In the genomic region with DNA sequence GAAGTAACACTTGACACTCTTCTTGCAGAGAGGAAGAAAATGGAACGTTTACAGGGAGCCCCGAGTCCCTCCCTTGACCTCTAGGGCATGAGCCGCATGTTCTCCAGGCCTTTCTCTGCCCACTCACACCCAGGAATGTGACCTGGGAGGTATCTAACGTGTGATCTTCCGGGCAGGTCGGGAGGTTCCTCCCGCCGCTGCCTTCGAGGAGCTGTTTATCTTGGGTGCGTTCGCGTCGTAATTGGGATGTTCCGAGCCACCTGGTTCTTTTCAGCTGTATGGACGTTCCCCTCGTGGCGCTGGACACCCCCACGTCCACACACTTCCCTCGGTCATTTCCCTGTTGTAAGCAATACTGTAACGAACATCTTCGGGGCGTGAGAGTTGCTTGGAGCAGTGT, we compare ENCODE assay signal across 31 cellular contexts. TPM values are rescaled to one million over a fixed set of nuclear protein-coding genes. Genes with fewer than 3 reads are reported as not detected.
DNase-seq lines count a peak whose midpoint lies in the region; ATAC-seq and TF ChIP-seq lines count a peak whose summit lies in the region.
"Had no signal": no experiment of that assay in that cellular context is flagged by ENCODE, and none has a peak within 500 bp of the region (broad histone marks: within the 10 kb centered on the region; RNA-seq: fewer than 3 reads in every experiment).

No MANE protein-coding gene starts in this region.

- H3K27ac ChIP-seq in hepatocyte = peak overlapping the region; percentile 57
- H3K27ac ChIP-seq: HL-60 had no signal

- H3K36me3 ChIP-seq in hepatocyte (replicated peaks; ENCODE audit: insufficient read depth, low read depth) = no peaks in the 10 kb centered on the region

- ATAC-seq in activated B cell treated with CpG ODN at 0.5 μM for 24 hours (ENCODE audit: low read depth) = no peak
- ATAC-seq in stimulated activated effector memory CD8-positive, alpha-beta T cell treated with anti-CD3 and anti-CD28 coated beads, Interleukin-12 subunit alpha, Interleukin-12 subunit beta, amount 100 ng/mL, for 72 hours = no peak
- no peak for ATAC-seq in GM21515 (IDR thresholded peaks at IDR 0.05; ENCODE audit: unreplicated experiment)
- ATAC-seq: activated naive CD4-positive, alpha-beta T cell treated with anti-CD3 and anti-CD28 coated beads, Interleukin-2, amount 50 U/mL, for 72 hours had no signal

- WGBS in hepatocyte (ENCODE audit: low lambda C conversion rate, missing lambda C conversion rate) = 73% methylated on average over 21 of the region's 22 CpGs

- peaks cover 31% of the 10 kb centered on the region for H3K4me1 Mint-ChIP-seq in activated naive CD4-positive, alpha-beta T cell treated with anti-CD3 and anti-CD28 coated beads, Interleukin-2, amount 50 U/mL, for 24 hours
- peaks cover 29% of the 10 kb centered on the region for H3K4me1 Mint-ChIP-seq in activated naive CD4-positive, alpha-beta T cell treated with anti-CD3 and anti-CD28 coated beads, Interleukin-2, amount 10 ng/mL, durations not matched to agents 7 days and 5 days
- H3K4me1 Mint-ChIP-seq in activated B cell treated with CpG ODN at 0.5 μM for 24 hours = peaks cover 47% of the 10 kb centered on the region
- H3K4me1 Mint-ChIP-seq in stimulated activated effector memory CD8-positive, alpha-beta T cell treated with anti-CD3 and anti-CD28 coated beads, Interleukin-12 subunit alpha, Interleukin-12 subunit beta, amount 100 ng/mL, for 72 hours = peaks cover 35% of the 10 kb centered on the region

- CTCF ChIA-PET in activated naive CD4-positive, alpha-beta T cell treated with anti-CD3 and anti-CD28 coated beads, Interleukin-2, amount 10 ng/mL, durations not matched to agents 7 days and 5 days (lab: Charles Lee) = no interaction called here
- CTCF ChIA-PET in activated B cell treated with CpG ODN at 0.5 μM for 24 hours (lab: Charles Lee) = no interaction called here

- H3K79me2 ChIP-seq in hepatocyte = peaks cover 99% of the 10 kb centered on the region

- no peak overlapping the region for H3K4me2 ChIP-seq in hepatocyte

- no peaks in the 10 kb centered on the region for H3K27me3 Mint-ChIP-seq in activated naive CD4-positive, alpha-beta T cell treated with anti-CD3 and anti-CD28 coated beads, Interleukin-2, amount 50 U/mL, for 24 hours
- peaks cover 11% of the 10 kb centered on the region for H3K27me3 Mint-ChIP-seq in activated naive CD4-positive, alpha-beta T cell treated with anti-CD3 and anti-CD28 coated beads, Interleukin-2, amount 10 ng/mL, durations not matched to agents 7 days and 5 days
- H3K27me3 Mint-ChIP-seq in activated B cell treated with CpG ODN at 0.5 μM for 24 hours = no peaks in the 10 kb centered on the region

- no peaks in the 10 kb centered on the region for H3K9me2 ChIP-seq in hepatocyte (replicated peaks; ENCODE audit: insufficient read depth)

- TF ChIP-seq CTCF in activated B cell treated with CpG ODN at 0.5 μM for 24 hours (IDR thresholded peaks at IDR 0.05) (no peak), hepatocyte (IDR thresholded peaks at IDR 0.05; ENCODE audit: poor library complexity) (no peak)

- no peak for DNase-seq in activated naive CD4-positive, alpha-beta T cell treated with anti-CD3 and anti-CD28 coated beads, Interleukin-2, amount 10 ng/mL, durations not matched to agents 7 days and 5 days
- DNase-seq in activated B cell treated with CpG ODN at 0.5 μM for 24 hours = no peak
- no peak for DNase-seq in hepatocyte (ENCODE audit: low spot score)
- no peak for DNase-seq in stimulated activated effector memory CD8-positive, alpha-beta T cell treated with anti-CD3 and anti-CD28 coated beads, Interleukin-12 subunit alpha, Interleukin-12 subunit beta, amount 100 ng/mL, for 72 hours (ENCODE audit: low spot score in 2 of 2)
- DNase-seq in OCI-M2 (lab: John Stamatoyannopoulos, UW; ENCODE audit: unreplicated experiment) = no peak
- no peak for DNase-seq in activated CD4-positive, alpha-beta T cell treated with anti-CD3 and anti-CD28 coated beads, Interleukin-2, amount 50 U/mL, for 4 hours
- DNase-seq: effector CD4-positive, alpha-beta T cell; foreskin melanocyte; hippocampal formation; islet precursor cell; MM.1S; NCI-H1694 treated with DMSO at 0.1 percent for 48 hours; NCI-H69; retina; stimulated activated CD4-positive, alpha-beta T cell treated with anti-CD3 and anti-CD28 coated beads, Interleukin-12 subunit alpha, Interleukin-12 subunit beta, amount 100 ng/mL, for 4 hours; stimulated activated CD4-positive, alpha-beta T cell treated with anti-CD3 and anti-CD28 coated beads, Interleukin-4, amount 100 ng/mL, for 4 hours; stomach; upper lobe of left lung had no signal

- H3K4me1 ChIP-seq in hepatocyte (ENCODE audit: insufficient read depth) = peaks cover 39% of the 10 kb centered on the region
- H3K4me1 ChIP-seq: HAP-1 had no signal

- no peak overlapping the region for H3K27ac Mint-ChIP-seq in activated naive CD4-positive, alpha-beta T cell treated with anti-CD3 and anti-CD28 coated beads, Interleukin-2, amount 50 U/mL, for 24 hours
- no peak overlapping the region for H3K27ac Mint-ChIP-seq in activated naive CD4-positive, alpha-beta T cell treated with anti-CD3 and anti-CD28 coated beads, Interleukin-2, amount 10 ng/mL, durations not matched to agents 7 days and 5 days
- H3K27ac Mint-ChIP-seq in activated B cell treated with CpG ODN at 0.5 μM for 24 hours = peak overlapping the region; percentile 30
- H3K27ac Mint-ChIP-seq in stimulated activated effector memory CD8-positive, alpha-beta T cell treated with anti-CD3 and anti-CD28 coated beads, Interleukin-12 subunit alpha, Interleukin-12 subunit beta, amount 100 ng/mL, for 72 hours = peak overlapping the region; percentile 63

- H3K9me3 ChIP-seq in hepatocyte (ENCODE audit: low read depth) = no peaks in the 10 kb centered on the region
- H3K9me3 ChIP-seq: HAP-1, stomach, upper lobe of left lung had no signal

- H3K4me3 ChIP-seq in hepatocyte = no peak overlapping the region
- H3K4me3 ChIP-seq: HAP-1, stomach had no signal

- H4K20me1 ChIP-seq in hepatocyte (ENCODE audit: insufficient read depth, poor library complexity, severe bottlenecking) = peaks cover 92% of the 10 kb centered on the region

- H3K27me3 ChIP-seq in hepatocyte = no peaks in the 10 kb centered on the region
- H3K27me3 ChIP-seq: upper lobe of left lung had no signal

- POLR2A ChIA-PET in activated B cell treated with CpG ODN at 0.5 μM for 24 hours (lab: Charles Lee) = interaction anchor here (0.9 to 4.4 kb wide), 6 partner anchors 8 to 330 kb away, joined by 3 to 45 read pairs (median 8); a partner anchor contains a TSS

- no peaks in the 10 kb centered on the region for H3K9me3 Mint-ChIP-seq in activated naive CD4-positive, alpha-beta T cell treated with anti-CD3 and anti-CD28 coated beads, Interleukin-2, amount 50 U/mL, for 24 hours
- peaks cover 3% of the 10 kb centered on the region for H3K9me3 Mint-ChIP-seq in activated naive CD4-positive, alpha-beta T cell treated with anti-CD3 and anti-CD28 coated beads, Interleukin-2, amount 10 ng/mL, durations not matched to agents 7 days and 5 days
- no peaks in the 10 kb centered on the region for H3K9me3 Mint-ChIP-seq in activated B cell treated with CpG ODN at 0.5 μM for 24 hours
- no peaks in the 10 kb centered on the region for H3K9me3 Mint-ChIP-seq in stimulated activated effector memory CD8-positive, alpha-beta T cell treated with anti-CD3 and anti-CD28 coated beads, Interleukin-12 subunit alpha, Interleukin-12 subunit beta, amount 100 ng/mL, for 72 hours
- H3K9me3 Mint-ChIP-seq: activated naive CD4-positive, alpha-beta T cell treated with anti-CD3 and anti-CD28 coated beads, Interleukin-2, amount 50 U/mL, for 72 hours had no signal

- H3K4me3 Mint-ChIP-seq in activated naive CD4-positive, alpha-beta T cell treated with anti-CD3 and anti-CD28 coated beads, Interleukin-2, amount 50 U/mL, for 24 hours = peak overlapping the region; percentile 26
- no peak overlapping the region for H3K4me3 Mint-ChIP-seq in activated naive CD4-positive, alpha-beta T cell treated with anti-CD3 and anti-CD28 coated beads, Interleukin-2, amount 10 ng/mL, durations not matched to agents 7 days and 5 days
- H3K4me3 Mint-ChIP-seq in activated B cell treated with CpG ODN at 0.5 μM for 24 hours = no peak overlapping the region
- peak overlapping the region; percentile 69 for H3K4me3 Mint-ChIP-seq in stimulated activated effector memory CD8-positive, alpha-beta T cell treated with anti-CD3 and anti-CD28 coated beads, Interleukin-12 subunit alpha, Interleukin-12 subunit beta, amount 100 ng/mL, for 72 hours

- intact Hi-C loops in activated B cell treated with CpG ODN at 0.5 μM for 24 hours (cut with micrococcal nuclease) = no loop called here

- H2AFZ ChIP-seq in hepatocyte = no peak overlapping the region

- no peaks in the 10 kb centered on the region for H3K36me3 Mint-ChIP-seq in activated naive CD4-positive, alpha-beta T cell treated with anti-CD3 and anti-CD28 coated beads, Interleukin-2, amount 50 U/mL, for 24 hours
- H3K36me3 Mint-ChIP-seq in activated naive CD4-positive, alpha-beta T cell treated with anti-CD3 and anti-CD28 coated beads, Interleukin-2, amount 10 ng/mL, durations not matched to agents 7 days and 5 days = peaks cover 41% of the 10 kb centered on the region
- H3K36me3 Mint-ChIP-seq in activated B cell treated with CpG ODN at 0.5 μM for 24 hours (ENCODE audit: low read depth) = peaks cover 19% of the 10 kb centered on the region
- peaks cover 36% of the 10 kb centered on the region for H3K36me3 Mint-ChIP-seq in stimulated activated effector memory CD8-positive, alpha-beta T cell treated with anti-CD3 and anti-CD28 coated beads, Interleukin-12 subunit alpha, Interleukin-12 subunit beta, amount 100 ng/mL, for 72 hours

RNA-seq across cellular contexts. Expression of a gene that starts 13.6 kb away (rescaled TPM):
- total RNA-seq in activated B cell treated with CpG ODN at 0.5 μM for 24 hours = 67.7 and 74.9 TPM in 2 replicates
- 95.9 and 122 TPM in 2 replicates for total RNA-seq in hepatocyte
- 180 and 203 TPM in 2 replicates for polyA plus RNA-seq in hepatocyte

RNA-seq across cellular contexts. Expression of a gene that starts 22.3 kb away (rescaled TPM):
- total RNA-seq in activated B cell treated with CpG ODN at 0.5 μM for 24 hours = 0.49 TPM in 2 replicates
- 1.3 and 1.4 TPM in 2 replicates for total RNA-seq in hepatocyte
- 2.1 and 4.2 TPM in 2 replicates for polyA plus RNA-seq in hepatocyte
- total RNA-seq: A172, liver, stomach, upper lobe of left lung had no signal
- polyA plus RNA-seq: BJ, liver, stomach had no signal

RNA-seq across cellular contexts. Expression of a gene that starts 26.4 kb away (rescaled TPM):
- total RNA-seq in activated B cell treated with CpG ODN at 0.5 μM for 24 hours = 174 and 189 TPM in 2 replicates
- total RNA-seq in hepatocyte = 42.2 and 44.1 TPM in 2 replicates
- 86.6 and 88.2 TPM in 2 replicates for polyA plus RNA-seq in hepatocyte

RNA-seq across cellular contexts. Expression of a gene that starts 44.7 kb away (rescaled TPM):
- total RNA-seq in activated B cell treated with CpG ODN at 0.5 μM for 24 hours (66.5 and 84.7 TPM in 2 replicates), hepatocyte (57.8 and 60.0 TPM in 2 replicates)
- polyA plus RNA-seq in hepatocyte = 160 and 169 TPM in 2 replicates

RNA-seq across cellular contexts. Expression of a gene that starts 46.2 kb away (rescaled TPM):
- total RNA-seq in activated B cell treated with CpG ODN at 0.5 μM for 24 hours = not detected in 2 replicates
- not detected in 2 replicates for total RNA-seq in hepatocyte
- not detected in 2 replicates for polyA plus RNA-seq in hepatocyte
- total RNA-seq: A172; activated CD8-positive, alpha-beta memory T cell treated with anti-CD3 and anti-CD28 coated beads for 36 hours; activated naive CD4-positive, alpha-beta T cell treated with anti-CD3 and anti-CD28 coated beads, Interleukin-2, amount 50 U/mL, for 72 hours; chondrocyte; G401; liver; mononuclear cell; stomach; upper lobe of left lung had no signal
- polyA plus RNA-seq: BJ, esophagus, liver, stomach had no signal

Comparison
In these comparisons a context has a peak if more than half of its experiments do, and no peak if none do; other contexts are left out.
1. H3K4me3 Mint-ChIP-seq: peak in activated naive CD4-positive, alpha-beta T cell treated with anti-CD3 and anti-CD28 coated beads, Interleukin-2, amount 50 U/mL, for 24 hours (single experiment) and stimulated activated effector memory CD8-positive, alpha-beta T cell treated with anti-CD3 and anti-CD28 coated beads, Interleukin-12 subunit alpha, Interleukin-12 subunit beta, amount 100 ng/mL, for 72 hours (single experiment); none in activated naive CD4-positive, alpha-beta T cell treated with anti-CD3 and anti-CD28 coated beads, Interleukin-2, amount 10 ng/mL, durations not matched to agents 7 days and 5 days (single experiment) and activated B cell treated with CpG ODN at 0.5 μM for 24 hours (single experiment).
2. H3K27ac Mint-ChIP-seq: peak in activated B cell treated with CpG ODN at 0.5 μM for 24 hours (single experiment) and stimulated activated effector memory CD8-positive, alpha-beta T cell treated with anti-CD3 and anti-CD28 coated beads, Interleukin-12 subunit alpha, Interleukin-12 subunit beta, amount 100 ng/mL, for 72 hours (single experiment); none in activated naive CD4-positive, alpha-beta T cell treated with anti-CD3 and anti-CD28 coated beads, Interleukin-2, amount 50 U/mL, for 24 hours (single experiment) and activated naive CD4-positive, alpha-beta T cell treated with anti-CD3 and anti-CD28 coated beads, Interleukin-2, amount 10 ng/mL, durations not matched to agents 7 days and 5 days (single experiment).